ENCODE assay signal across 10 cellular contexts in genomic region chr2:10444463-10444862, GRCh38. TPM values are rescaled to one million over a fixed set of nuclear protein-coding genes. Genes with fewer than 3 reads are reported as not detected.
DNase-seq lines count a peak whose midpoint lies in the region; ATAC-seq, FAIRE-seq and TF ChIP-seq lines count a peak whose summit lies in the region.
"Had no signal": no experiment of that assay in that cellular context is flagged by ENCODE, and none has a peak within 500 bp of the region (broad histone marks: within the 10 kb centered on the region; RNA-seq: fewer than 3 reads in every experiment).

No MANE protein-coding gene starts in this region.

- H3K14ac ChIP-seq in IMR-90 (replicated peaks; ENCODE audit: low read depth, low read length) = no peak overlapping the region

- TF ChIP-seq CTCF in IMR-90 (conservative IDR thresholded peaks at IDR 0.05; ENCODE audit: low read depth, low read length) = no peak
- no peak for TF ChIP-seq CTCF in neural cell (IDR thresholded peaks at IDR 0.05; ENCODE audit: poor library complexity, severe bottlenecking)

- no peak overlapping the region for H3K27ac ChIP-seq in CD8-positive, alpha-beta memory T cell (ENCODE audit: low read depth, low read length)
- H3K27ac ChIP-seq in IMR-90 (ENCODE audit: insufficient read depth, low read length) = no peak overlapping the region
- H3K27ac ChIP-seq in neural cell (ENCODE audit: low read length) = no peak overlapping the region
- no peak overlapping the region for H3K27ac ChIP-seq in SJCRH30
- H3K27ac ChIP-seq: right atrium auricular region had no signal

- no peak for TF ChIP-seq EP300 in neural cell (conservative IDR thresholded peaks at IDR 0.05; ENCODE audit: poor library complexity, severe bottlenecking)

- no peak overlapping the region for H3K4me3 ChIP-seq in CD8-positive, alpha-beta memory T cell (ENCODE audit: low read length)
- H3K4me3 ChIP-seq in IMR-90 (ENCODE audit: insufficient read depth, low read depth, low read length) (no peak overlapping the region), neural cell (ENCODE audit: low read length) (peak overlapping the region; percentile 70), SJCRH30 (no peak overlapping the region)
- H3K4me3 ChIP-seq: right atrium auricular region had no signal

- no peaks in the 10 kb centered on the region for H3K9me3 ChIP-seq in CD8-positive, alpha-beta memory T cell (ENCODE audit: low read length)
- no peaks in the 10 kb centered on the region for H3K9me3 ChIP-seq in IMR-90 (ENCODE audit: control insufficient read depth, insufficient read depth, low read length)
- H3K9me3 ChIP-seq in neural cell (ENCODE audit: low read length) = no peaks in the 10 kb centered on the region
- no peaks in the 10 kb centered on the region; the same call in 1 of the 2 replicates for H3K9me3 ChIP-seq in SJCRH30 (replicated peaks)
- H3K9me3 ChIP-seq in T-helper 17 cell (ENCODE audit: control insufficient read depth, low read length, poor library complexity, severe bottlenecking) = no peaks in the 10 kb centered on the region
- H3K9me3 ChIP-seq: right atrium auricular region had no signal

- H3K27ac Mint-ChIP-seq in CD8-positive, alpha-beta memory T cell = peak overlapping the region in 6 of 8 donors; percentile 4 to 75 (median 38)
- no peak overlapping the region for H3K27ac Mint-ChIP-seq in T-helper 17 cell
- H3K27ac Mint-ChIP-seq: CD8-positive, alpha-beta T cell had no signal

- 0 out of 2 replicates have a peak overlapping the region, but pooled peaks have one; percentile 52 for H3K23ac ChIP-seq in IMR-90 (ENCODE audit: low read depth, low read length)

- no peak for TF ChIP-seq RAD21 in IMR-90 (IDR thresholded peaks at IDR 0.05; ENCODE audit: low read length)
- no peak for TF ChIP-seq RAD21 in neural cell (conservative IDR thresholded peaks at IDR 0.05)

- no peak overlapping the region for H4K8ac ChIP-seq in IMR-90 (ENCODE audit: low read depth in 2 of 2, low read length in 2 of 2)

- dilution Hi-C loops in IMR-90 (cut with HindIII; ENCODE audit: low sequenced_read_pairs, unreplicated experiment) = no loop called here

- WGBS in IMR-90 (ENCODE audit: extremely low coverage in 2 of 2, insufficient read length in 1 of 2), 2 experiments = 80% methylated on average over 1 of the region's 5 CpGs; no CpG with 5 or more reads in 1 of the 2 experiments

- no peaks in the 10 kb centered on the region for H3F3A ChIP-seq in neural cell (ENCODE audit: insufficient read depth, low read length, poor library complexity, severe bottlenecking)

- peaks cover 50% of the 10 kb centered on the region for H3K36me3 ChIP-seq in CD8-positive, alpha-beta memory T cell (ENCODE audit: insufficient read depth, low read length)
- H3K36me3 ChIP-seq in IMR-90 (ENCODE audit: control insufficient read depth, insufficient read depth, low read length) = peaks cover 32% of the 10 kb centered on the region
- H3K36me3 ChIP-seq in neural cell (ENCODE audit: insufficient read depth, low read length) = peaks cover 31% of the 10 kb centered on the region
- peaks cover 58% of the 10 kb centered on the region for H3K36me3 ChIP-seq in SJCRH30

- POLR2A ChIA-PET in CD8-positive, alpha-beta memory T cell (lab: Charles Lee) = interaction anchor here (0.5 to 1.0 kb wide), 2 partner anchors 12 to 311 kb away, joined by 3 to 9 read pairs; no protein-coding TSS in a partner anchor
- POLR2A ChIA-PET in IMR-90 (lab: Charles Lee; ENCODE audit: unreplicated experiment) = no interaction called here

- no peaks in the 10 kb centered on the region for H3K9me2 ChIP-seq in neural cell (ENCODE audit: insufficient read depth, low read length)

- H3K9ac ChIP-seq in IMR-90 (ENCODE audit: low read depth, low read length) = no peak overlapping the region
- H3K9ac ChIP-seq in neural cell (ENCODE audit: low read length) = peak overlapping the region; percentile 34

- no peak overlapping the region for H2BK15ac ChIP-seq in IMR-90 (ENCODE audit: low read depth, low read length)

- no peaks in the 10 kb centered on the region for H3K9me3 Mint-ChIP-seq in CD8-positive, alpha-beta memory T cell
- no peaks in the 10 kb centered on the region for H3K9me3 Mint-ChIP-seq in activated T-cell treated with anti-CD3 and anti-CD28 coated beads, Interleukin-2, amount 50 U/mL, for 4 hours
- H3K9me3 Mint-ChIP-seq: CD8-positive, alpha-beta T cell had no signal

- H3K36me3 Mint-ChIP-seq in CD8-positive, alpha-beta memory T cell = peaks cover 12 to 64% (median 22%) of the 10 kb centered on the region in 3 donors
- peaks cover 56% of the 10 kb centered on the region for H3K36me3 Mint-ChIP-seq in activated T-cell treated with anti-CD3 and anti-CD28 coated beads, Interleukin-2, amount 50 U/mL, for 4 hours (ENCODE audit: insufficient read depth)
- H3K36me3 Mint-ChIP-seq in T-helper 17 cell (ENCODE audit: low read depth) = peaks cover 16% of the 10 kb centered on the region

- no peak overlapping the region for H3K56ac ChIP-seq in IMR-90 (ENCODE audit: extremely low read depth, insufficient read depth, low read length)

- H3K18ac ChIP-seq in IMR-90 (ENCODE audit: low read depth, low read length) = no peak overlapping the region

- H4K20me1 ChIP-seq in IMR-90 (ENCODE audit: insufficient read depth, low read length) = peaks cover 24% of the 10 kb centered on the region
- peaks cover 69% of the 10 kb centered on the region for H4K20me1 ChIP-seq in neural cell (ENCODE audit: insufficient read depth)

- intact Hi-C loops in IMR-90 (cut with micrococcal nuclease) = no loop called here

- no peak overlapping the region for H3K4me2 ChIP-seq in IMR-90 (ENCODE audit: low read depth, low read length)
- peak overlapping the region; percentile 65 for H3K4me2 ChIP-seq in neural cell (ENCODE audit: low read length)

- no peak overlapping the region for H2BK120ac ChIP-seq in IMR-90 (ENCODE audit: low read depth, low read length)

- H3K4me1 Mint-ChIP-seq in CD8-positive, alpha-beta memory T cell = peaks cover 24 to 41% (median 36%) of the 10 kb centered on the region in 3 donors
- peaks cover 48% of the 10 kb centered on the region for H3K4me1 Mint-ChIP-seq in activated T-cell treated with anti-CD3 and anti-CD28 coated beads, Interleukin-2, amount 50 U/mL, for 4 hours (ENCODE audit: low read depth)
- peaks cover 16% of the 10 kb centered on the region for H3K4me1 Mint-ChIP-seq in T-helper 17 cell

- no peak overlapping the region for H2BK5ac ChIP-seq in IMR-90 (ENCODE audit: low read depth, low read length, poor library complexity, severe bottlenecking)

- in situ Hi-C loops in IMR-90 (cut with MboI; ENCODE audit: low sequenced_read_pairs) = no loop called here

- CTCF ChIA-PET in CD8-positive, alpha-beta memory T cell (lab: Charles Lee) = interaction anchor here (0.8 to 6.0 kb wide), 3 partner anchors 10 to 348 kb away, joined by 3 to 50 read pairs (median 3); no protein-coding TSS in a partner anchor
- CTCF ChIA-PET in IMR-90 (lab: Yijun Ruan, JAX) = interaction anchor here (1.7 kb wide), 1 partner anchor 9 kb away, joined by 5 read pairs; no protein-coding TSS in a partner anchor

- no peak overlapping the region for H4K5ac ChIP-seq in IMR-90 (ENCODE audit: low read depth, low read length)

- H4K91ac ChIP-seq in IMR-90 (ENCODE audit: insufficient read depth, low read depth, low read length) = no peak overlapping the region

- peaks cover 29% of the 10 kb centered on the region for H3K4me1 ChIP-seq in CD8-positive, alpha-beta memory T cell (ENCODE audit: insufficient read depth, low read length)
- H3K4me1 ChIP-seq in IMR-90 (ENCODE audit: control insufficient read depth, insufficient read depth, low read length) = peaks cover 4% of the 10 kb centered on the region; the same call in 1 of the 2 replicates
- H3K4me1 ChIP-seq in SJCRH30 = peaks cover 11% of the 10 kb centered on the region

- no peaks in the 10 kb centered on the region for H3K27me3 ChIP-seq in CD8-positive, alpha-beta memory T cell (ENCODE audit: insufficient read depth, low read length, poor library complexity, severe bottlenecking)
- H3K27me3 ChIP-seq in IMR-90 (ENCODE audit: control insufficient read depth, insufficient read depth, low read length) (no peaks in the 10 kb centered on the region), neural cell (ENCODE audit: insufficient read depth, low read depth, low read length) (no peaks in the 10 kb centered on the region), SJCRH30 (no peaks in the 10 kb centered on the region)
- H3K27me3 ChIP-seq: right atrium auricular region had no signal

- DNase-seq in CD8-positive, alpha-beta memory T cell = no peak
- peak; percentile 14 for DNase-seq in IMR-90
- DNase-seq in activated T-cell treated with anti-CD3 and anti-CD28 coated beads, Interleukin-2, amount 50 U/mL, for 4 hours = no peak
- DNase-seq in hypothalamus (lab: John Stamatoyannopoulos, UW) = no peak
- no peak for DNase-seq in SJCRH30
- no peak for DNase-seq in T-helper 17 cell
- DNase-seq in urothelium cell line (ENCODE audit: low spot score) = no peak
- DNase-seq: CD8-positive, alpha-beta T cell had no signal

- ATAC-seq in IMR-90 (ENCODE audit: low read depth) (no peak), T-helper 17 cell (no peak)
- peak; percentile 21 to 23 for ATAC-seq in activated T-cell treated with anti-CD3 and anti-CD28 coated beads, Interleukin-2, amount 50 U/mL, for 4 hours
- ATAC-seq: CD8-positive, alpha-beta T cell had no signal

- H3K79me2 ChIP-seq in neural cell (replicated peaks; ENCODE audit: insufficient read depth, low read length) = peaks cover 54% of the 10 kb centered on the region

- no peak for TF ChIP-seq POLR2A in IMR-90 (IDR thresholded peaks at IDR 0.05; ENCODE audit: low read depth, low read length)

- no peak overlapping the region for H2BK20ac ChIP-seq in IMR-90 (ENCODE audit: low read depth, low read length)

- H3K79me1 ChIP-seq in IMR-90 (ENCODE audit: low read depth in 1 of 2, low read length in 2 of 2) = peaks cover 14 to 43% of the 10 kb centered on the region in 2 experiments; a peak in 3 of 4 replicates

- H2AK5ac ChIP-seq in IMR-90 (ENCODE audit: low read depth, low read length) = no peak overlapping the region

- H2AFZ ChIP-seq in IMR-90 (replicated peaks; ENCODE audit: low read length, poor library complexity) = no peak overlapping the region
- no peak overlapping the region for H2AFZ ChIP-seq in neural cell (ENCODE audit: low read depth, low read length)

- H3K4me3 Mint-ChIP-seq in CD8-positive, alpha-beta memory T cell = peak overlapping the region in 1 of 7 donors; percentile 14
- H3K4me3 Mint-ChIP-seq in activated T-cell treated with anti-CD3 and anti-CD28 coated beads, Interleukin-2, amount 50 U/mL, for 4 hours = peak overlapping the region; percentile 97
- no peak overlapping the region for H3K4me3 Mint-ChIP-seq in T-helper 17 cell
- H3K4me3 Mint-ChIP-seq: CD8-positive, alpha-beta T cell had no signal

- H3K27me3 Mint-ChIP-seq in CD8-positive, alpha-beta memory T cell = no peaks in the 10 kb centered on the region
- no peaks in the 10 kb centered on the region for H3K27me3 Mint-ChIP-seq in activated T-cell treated with anti-CD3 and anti-CD28 coated beads, Interleukin-2, amount 50 U/mL, for 4 hours (ENCODE audit: low read depth)
- no peaks in the 10 kb centered on the region for H3K27me3 Mint-ChIP-seq in T-helper 17 cell

- FAIRE-seq in urothelium cell line (lab: Jason Lieb, UNC) = no peak

- H3K4ac ChIP-seq in IMR-90 (ENCODE audit: low read depth, low read length) = no peak overlapping the region

- H3K9me1 ChIP-seq in IMR-90 (ENCODE audit: insufficient read depth, low read length) = peaks cover 5% of the 10 kb centered on the region; the same call in 1 of the 2 replicates

- no TSS peak for BruUV-seq in IMR-90 (replicated peaks; lab: Mats Ljungman, UMichigan)

- no peak overlapping the region for H2AK9ac ChIP-seq in IMR-90 (replicated peaks; ENCODE audit: low read depth, low read length, poor library complexity)

RNA-seq across cellular contexts. Expression of gene ODC1, which starts 3.7 kb away (rescaled TPM):
- 100 to 1,000 TPM; 565 to 566 TPM for total RNA-seq in CD8-positive, alpha-beta memory T cell
- polyA plus RNA-seq in CD8-positive, alpha-beta memory T cell = 57.1 TPM
- total RNA-seq in IMR-90 (2012; rRNA removed) = 204 and 251 TPM in 2 replicates
- polyA plus RNA-seq in IMR-90 (2012; rRNA removed) = 103 and 117 TPM in 2 replicates
- polyA plus RNA-seq in IMR-90 (2012; cell fraction: cytosol; rRNA removed) = 55.7 and 87.1 TPM in 2 replicates
- 43.7 and 137 TPM in 2 replicates for polyA plus RNA-seq in IMR-90 (2012; cell fraction: nucleus; rRNA removed; ENCODE audit: low replicate concordance)
- total RNA-seq in activated T-cell treated with anti-CD3 and anti-CD28 coated beads, Interleukin-2, amount 50 U/mL, for 4 hours = 100 to 1,000 TPM; 581 to 619 (median 602) TPM
- polyA plus RNA-seq in neural cell = 1,046 and 1,107 TPM in 2 replicates
- polyA minus RNA-seq in neural cell = 916 and 1,013 TPM in 2 replicates
- total RNA-seq in SJCRH30 (2014; rRNA removed; shearing (Covaris generic)) = 362 and 380 TPM in 2 replicates
- total RNA-seq in T-helper 17 cell = 100 to 1,000 TPM; 118 to 149 TPM

Comparison
In these comparisons a context has a peak if more than half of its experiments do, and no peak if none do; other contexts are left out.
1. ATAC-seq: peak in activated T-cell treated with anti-CD3 and anti-CD28 coated beads, Interleukin-2, amount 50 U/mL, for 4 hours (2 of 2); none in IMR-90 (single experiment) and T-helper 17 cell (single experiment).